9 cellular contexts compared by ENCODE assay signal in genomic region chr9:76643399-76644117, GRCh38.
A peak's percentile ranks its signal among the peaks of the same experiment; 100 is the strongest.
DNase-seq lines count a peak whose midpoint lies in the region; ATAC-seq and TF ChIP-seq lines count a peak whose summit lies in the region.
"Had no signal": no experiment of that assay in that cellular context is flagged by ENCODE, and none has a peak within 500 bp of the region (broad histone marks: within the 10 kb centered on the region; RNA-seq: fewer than 3 reads in every experiment).

No MANE protein-coding gene starts in this region.

- in situ Hi-C loops in GM13976 (cut with MboI; ENCODE audit: low sequenced_read_pairs, unreplicated experiment): no loop called here

- CTCF ChIA-PET in activated CD8-positive, alpha-beta T cell treated with anti-CD3 and anti-CD28 coated beads, Interleukin-2, amount 10 ng/mL, durations not matched to agents 7 days and 5 days (lab: Charles Lee): interaction anchor here (1.7 kb wide), 1 partner anchor 17 kb away, joined by 5 read pairs; no protein-coding TSS in a partner anchor

- H3K27ac ChIP-seq in right cardiac atrium (ENCODE audit: low read length): no peak overlapping the region
- no peak overlapping the region for H3K27ac ChIP-seq in caudate nucleus (ENCODE audit: low read depth, low read length)

- no peaks in the 10 kb centered on the region for H3K9me3 ChIP-seq in right cardiac atrium (ENCODE audit: control insufficient read depth, low read length)

- H3K27ac Mint-ChIP-seq in activated CD8-positive, alpha-beta T cell treated with anti-CD3 and anti-CD28 coated beads, Interleukin-2, amount 10 ng/mL, durations not matched to agents 7 days and 5 days: no peak overlapping the region
- H3K27ac Mint-ChIP-seq in T-helper 2 cell treated with Interferon-gamma antibody and Interleukin-4, amounts not matched to agents 5 μg/mL and 100 μg/mL, for 36 hours: no peak overlapping the region

- H3K4me3 ChIP-seq in right cardiac atrium (ENCODE audit: low read length): no peak overlapping the region

- H3K4me1 Mint-ChIP-seq in activated CD8-positive, alpha-beta T cell treated with anti-CD3 and anti-CD28 coated beads, Interleukin-2, amount 10 ng/mL, durations not matched to agents 7 days and 5 days (ENCODE audit: low read depth): peaks cover 2% of the 10 kb centered on the region
- H3K4me1 Mint-ChIP-seq in T-helper 2 cell treated with Interferon-gamma antibody and Interleukin-4, amounts not matched to agents 5 μg/mL and 100 μg/mL, for 36 hours (ENCODE audit: low read depth): peaks cover 3% of the 10 kb centered on the region

- POLR2A ChIA-PET in activated CD8-positive, alpha-beta T cell treated with anti-CD3 and anti-CD28 coated beads, Interleukin-2, amount 10 ng/mL, durations not matched to agents 7 days and 5 days (lab: Charles Lee): interaction anchor here (0.6 kb wide), 1 partner anchor 534 kb away, joined by 3 read pairs; the partner anchor contains the start of gene VPS13A

- intact Hi-C loops in right cardiac atrium (cut with DNase I): no loop called here

- ATAC-seq in GM21515 (IDR thresholded peaks at IDR 0.05; ENCODE audit: unreplicated experiment) (peak; percentile 96), HG03378 (IDR thresholded peaks at IDR 0.05; ENCODE audit: unreplicated experiment) (peak; percentile 91), right cardiac atrium (peak; percentile 41 to 57)
- no peak for ATAC-seq in activated CD8-positive, alpha-beta T cell treated with anti-CD3 and anti-CD28 coated beads, Interleukin-2, amount 10 ng/mL, durations not matched to agents 7 days and 5 days

- no peaks in the 10 kb centered on the region for H3K36me3 Mint-ChIP-seq in activated CD8-positive, alpha-beta T cell treated with anti-CD3 and anti-CD28 coated beads, Interleukin-2, amount 10 ng/mL, durations not matched to agents 7 days and 5 days (ENCODE audit: low read depth)
- no peaks in the 10 kb centered on the region for H3K36me3 Mint-ChIP-seq in T-helper 2 cell treated with Interferon-gamma antibody and Interleukin-4, amounts not matched to agents 5 μg/mL and 100 μg/mL, for 36 hours (ENCODE audit: low read depth)

- no peaks in the 10 kb centered on the region for H3K9me3 Mint-ChIP-seq in activated CD8-positive, alpha-beta T cell treated with anti-CD3 and anti-CD28 coated beads, Interleukin-2, amount 10 ng/mL, durations not matched to agents 7 days and 5 days (ENCODE audit: insufficient read depth)
- no peaks in the 10 kb centered on the region for H3K9me3 Mint-ChIP-seq in T-helper 2 cell treated with Interferon-gamma antibody and Interleukin-4, amounts not matched to agents 5 μg/mL and 100 μg/mL, for 36 hours

- H3K27me3 Mint-ChIP-seq in activated CD8-positive, alpha-beta T cell treated with anti-CD3 and anti-CD28 coated beads, Interleukin-2, amount 10 ng/mL, durations not matched to agents 7 days and 5 days (ENCODE audit: low read depth): peaks cover 2% of the 10 kb centered on the region
- H3K27me3 Mint-ChIP-seq in T-helper 2 cell treated with Interferon-gamma antibody and Interleukin-4, amounts not matched to agents 5 μg/mL and 100 μg/mL, for 36 hours (ENCODE audit: low read depth): peaks cover 13% of the 10 kb centered on the region

- DNase-seq in GM13976 (ENCODE audit: low spot score) (peak; percentile 29), right cardiac atrium (no peak), GM19238 (ENCODE audit: insufficient read length, low spot score) (no peak), caudate nucleus (lab: John Stamatoyannopoulos, UW) (no peak)
- DNase-seq in activated CD8-positive, alpha-beta T cell treated with anti-CD3 and anti-CD28 coated beads, Interleukin-2, amount 10 ng/mL, durations not matched to agents 7 days and 5 days: no peak
- DNase-seq in T-helper 2 cell treated with Interferon-gamma antibody and Interleukin-4, amounts not matched to agents 5 μg/mL and 100 μg/mL, for 36 hours (ENCODE audit: low spot score): no peak
- DNase-seq: DMS153 had no signal

- WGBS in right cardiac atrium: 59% methylated on average over 6 of the region's 6 CpGs

- TF ChIP-seq CTCF in GM13976 (IDR thresholded peaks at IDR 0.05; ENCODE audit: borderline replicate concordance, control extremely low read depth, extremely low read depth, insufficient read depth, missing control alignments): no peak

- no peaks in the 10 kb centered on the region for H3K4me1 ChIP-seq in right cardiac atrium (ENCODE audit: control insufficient read depth, insufficient read depth, low read length)

- H3K4me3 Mint-ChIP-seq in activated CD8-positive, alpha-beta T cell treated with anti-CD3 and anti-CD28 coated beads, Interleukin-2, amount 10 ng/mL, durations not matched to agents 7 days and 5 days: no peak overlapping the region
- no peak overlapping the region for H3K4me3 Mint-ChIP-seq in T-helper 2 cell treated with Interferon-gamma antibody and Interleukin-4, amounts not matched to agents 5 μg/mL and 100 μg/mL, for 36 hours

- no peaks in the 10 kb centered on the region for H3K27me3 ChIP-seq in right cardiac atrium (ENCODE audit: control insufficient read depth, insufficient read depth)
